ENCODE assay signal across 12 cellular contexts in genomic region chr1:32345289-32345827, GRCh38. TPM values are rescaled to one million over a fixed set of nuclear protein-coding genes. Genes with fewer than 3 reads are reported as not detected.
DNase-seq lines count a peak whose midpoint lies in the region; ATAC-seq and TF ChIP-seq lines count a peak whose summit lies in the region.
"Had no signal": no experiment of that assay in that cellular context is flagged by ENCODE, and none has a peak within 500 bp of the region (broad histone marks: within the 10 kb centered on the region; RNA-seq: fewer than 3 reads in every experiment).

No MANE protein-coding gene starts in this region.

- H3K4me1 ChIP-seq in cardiac muscle cell (ENCODE audit: low read depth) = peaks cover 2% of the 10 kb centered on the region
- H3K4me1 ChIP-seq in right atrium auricular region = peaks cover 0 to 21% of the 10 kb centered on the region in 2 donors
- H3K4me1 ChIP-seq: Peyer's patch had no signal

- H3K9me3 ChIP-seq in cardiac muscle cell (ENCODE audit: low read depth) (no peaks in the 10 kb centered on the region), right atrium auricular region (no peaks in the 10 kb centered on the region)
- H3K9me3 ChIP-seq: Peyer's patch had no signal

- H3K36me3 ChIP-seq in cardiac muscle cell (no peaks in the 10 kb centered on the region), right atrium auricular region (no peaks in the 10 kb centered on the region)
- H3K36me3 ChIP-seq: Peyer's patch had no signal

- no peak for TF ChIP-seq CTCF in cardiac muscle cell (IDR thresholded peaks at IDR 0.05; ENCODE audit: low read depth, low read length)
- TF ChIP-seq CTCF in right atrium auricular region (IDR thresholded peaks at IDR 0.05) = no peak

- peak overlapping the region; percentile 55 for H3K27ac ChIP-seq in cardiac muscle cell
- no peak overlapping the region for H3K27ac ChIP-seq in right atrium auricular region
- H3K27ac ChIP-seq: Peyer's patch had no signal

- H3K4me3 ChIP-seq in cardiac muscle cell (no peak overlapping the region), right atrium auricular region (no peak overlapping the region)
- H3K4me3 ChIP-seq: Peyer's patch had no signal

- ATAC-seq in left colon (peak; percentile 59), GM21526 (IDR thresholded peaks at IDR 0.05; ENCODE audit: low FRiP score, unreplicated experiment) (no peak), GM21381 (IDR thresholded peaks at IDR 0.05; ENCODE audit: unreplicated experiment) (no peak), GM21529 (IDR thresholded peaks at IDR 0.05; ENCODE audit: unreplicated experiment) (no peak)

- H3K27me3 ChIP-seq in cardiac muscle cell (no peaks in the 10 kb centered on the region), right atrium auricular region (no peaks in the 10 kb centered on the region)
- H3K27me3 ChIP-seq: Peyer's patch had no signal

- peak; percentile 33 to 86 for DNase-seq in cardiac muscle cell (ENCODE audit: low read depth in 1 of 2, low spot score in 1 of 2)
- no peak for DNase-seq in right atrium auricular region (ENCODE audit: low spot score)
- DNase-seq in UCSD-AML1 (lab: John Stamatoyannopoulos, UW; ENCODE audit: unreplicated experiment) = peak; percentile 53
- DNase-seq in left colon = peak in 1 of 2 donors; percentile 43
- DNase-seq in NCI-H1105 (lab: John Stamatoyannopoulos, UW) = no peak
- DNase-seq: activated CD4-positive, alpha-beta T cell treated with anti-CD3 and anti-CD28 coated beads, Interleukin-2, amount 10 ng/mL, durations not matched to agents 24 days and 14 days; C1 segment of cervical spinal cord; NCI-H1048 had no signal

- intact Hi-C loops in left colon (cut with DNase I, micrococcal nuclease) = no loop called here

RNA-seq across cellular contexts. Expression of gene MARCKSL1, which starts 9.3 kb away (rescaled TPM):
- total RNA-seq in cardiac muscle cell (263 and 317 TPM in 2 replicates), right atrium auricular region (10 to 100 TPM in 1 of 2 donors, 1 to 10 TPM in 1; 9.5 to 34.5 TPM), left colon (100 to 1,000 TPM; 135 to 144 TPM)
- 435 and 587 TPM in 2 replicates for polyA plus RNA-seq in cardiac muscle cell

RNA-seq across cellular contexts. Expression of gene FAM229A, which starts 16.9 kb away (rescaled TPM):
- total RNA-seq in cardiac muscle cell (8.6 and 12.0 TPM in 2 replicates), right atrium auricular region (1 to 10 TPM in 1 of 2 donors, under 1 TPM in 1; 0.89 to 7.5 TPM), left colon (1 to 10 TPM; 7.9 to 8.9 TPM)
- 8.7 and 12.3 TPM in 2 replicates for polyA plus RNA-seq in cardiac muscle cell

RNA-seq across cellular contexts. Expression of gene TSSK3, which starts 17.0 kb away (rescaled TPM):
- 2.3 and 8.0 TPM in 2 replicates for total RNA-seq in cardiac muscle cell
- polyA plus RNA-seq in cardiac muscle cell = 4.5 and 4.7 TPM in 2 replicates
- under 1 TPM; 0.63 to 0.70 TPM for total RNA-seq in right atrium auricular region
- total RNA-seq in left colon = 1 to 10 TPM; 1.2 to 1.9 TPM

RNA-seq across cellular contexts. Expression of gene BSDC1, which starts 48.9 kb away (rescaled TPM):
- 78.7 and 79.5 TPM in 2 replicates for total RNA-seq in cardiac muscle cell
- 56.2 and 56.7 TPM in 2 replicates for polyA plus RNA-seq in cardiac muscle cell
- 10 to 100 TPM; 47.1 to 49.7 TPM for total RNA-seq in right atrium auricular region
- 10 to 100 TPM; 73.0 to 87.9 TPM for total RNA-seq in left colon

RNA-seq across cellular contexts. Expression of gene HDAC1, which starts 53.5 kb away (rescaled TPM):
- 67.6 and 76.9 TPM in 2 replicates for total RNA-seq in cardiac muscle cell
- polyA plus RNA-seq in cardiac muscle cell = 96.8 and 110 TPM in 2 replicates
- total RNA-seq in right atrium auricular region = 10 to 100 TPM; 21.8 to 28.0 TPM
- 100 to 1,000 TPM; 218 to 252 TPM for total RNA-seq in left colon

Comparison
In these comparisons a context has a peak if more than half of its experiments do, and no peak if none do; other contexts are left out.
1. DNase-seq: peak in cardiac muscle cell (2 of 2) and UCSD-AML1 (single experiment); none in right atrium auricular region (single experiment) and NCI-H1105 (single experiment).